12 cellular contexts compared by ENCODE assay signal in the genomic region with DNA sequence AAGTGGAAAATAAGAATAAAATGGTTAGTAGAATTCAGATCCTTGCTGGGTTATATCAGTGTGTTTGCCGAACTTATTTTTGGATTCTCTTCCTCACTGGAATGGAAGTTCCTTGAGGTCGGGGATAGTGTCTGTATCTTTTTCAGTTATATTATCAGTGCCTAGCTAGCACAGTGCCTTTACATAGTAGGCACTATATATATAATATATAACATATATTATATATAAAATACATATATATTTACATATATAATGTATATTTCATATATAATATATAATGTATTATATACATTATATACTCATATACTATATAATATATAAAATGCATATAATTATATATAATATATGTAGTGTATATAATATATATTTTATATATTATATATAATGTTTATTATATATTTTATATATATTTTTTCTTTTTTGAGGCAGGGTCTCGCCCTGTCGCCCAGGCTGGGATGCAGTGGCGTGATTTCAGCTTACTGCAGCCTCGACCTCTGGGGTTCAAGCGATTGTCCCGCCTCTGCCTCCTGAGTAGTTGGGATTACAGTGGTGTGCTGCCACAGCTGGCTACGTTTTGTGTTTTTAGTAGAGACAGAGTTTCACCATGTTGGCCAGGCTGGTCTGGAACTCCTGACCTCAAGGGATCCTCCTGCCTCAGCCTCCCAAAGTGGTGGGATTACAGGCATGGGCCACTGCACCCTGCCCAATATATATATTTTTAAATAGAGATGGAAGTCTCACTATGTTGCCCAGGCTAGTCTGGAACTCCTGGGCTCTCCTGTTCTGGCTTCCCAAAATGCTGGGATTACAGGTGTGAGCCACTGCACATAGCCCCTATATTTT. TPM values are rescaled to one million over a fixed set of nuclear protein-coding genes. Genes with fewer than 3 reads are reported as not detected.
DNase-seq lines count a peak whose midpoint lies in the region; ATAC-seq, FAIRE-seq and TF ChIP-seq lines count a peak whose summit lies in the region.
"Had no signal": no experiment of that assay in that cellular context is flagged by ENCODE, and none has a peak within 500 bp of the region (broad histone marks: within the 10 kb centered on the region; RNA-seq: fewer than 3 reads in every experiment).

No MANE protein-coding gene starts in this region.

- CTCF ChIA-PET in activated naive CD4-positive, alpha-beta T cell treated with anti-CD3 and anti-CD28 coated beads for 36 hours (lab: Charles Lee) = interaction anchor here (1.2 to 2.3 kb wide), 2 partner anchors 140 kb away, joined by 6 to 9 read pairs; no protein-coding TSS in a partner anchor

- DNase-seq in activated naive CD4-positive, alpha-beta T cell treated with anti-CD3 and anti-CD28 coated beads for 36 hours = no peak
- DNase-seq in activated naive CD4-positive, alpha-beta T cell treated with Interleukin-2 at 50 U/mL for 16 hours = no peak
- DNase-seq in RCC 7860 (ENCODE audit: low spot score) = no peak
- DNase-seq in erythroblast (lab: John Stamatoyannopoulos, UW) = peak; percentile 40 to 42
- no peak for DNase-seq in stimulated activated effector memory CD8-positive, alpha-beta T cell treated with anti-CD3 and anti-CD28 coated beads, Interleukin-12 subunit alpha, Interleukin-12 subunit beta, amount 100 ng/mL, for 72 hours (ENCODE audit: low spot score in 2 of 2)
- DNase-seq in UCSD-AML1 (lab: John Stamatoyannopoulos, UW; ENCODE audit: unreplicated experiment) = no peak
- DNase-seq: NCI-H1694 treated with DMSO at 0.1 percent for 48 hours; NK-92 treated with Interleukin-12 subunit alpha and Interleukin-12 subunit beta, amount 100 ng/mL, for 24 hours; stimulated activated CD4-positive, alpha-beta T cell treated with anti-CD3 and anti-CD28 coated beads, Interleukin-12 subunit alpha, Interleukin-12 subunit beta, amount 100 ng/mL, for 4 hours; SW 1271 had no signal

- peak; percentile 77 for FAIRE-seq in RCC 7860 (lab: Jason Lieb, UNC)

- H3K36me3 Mint-ChIP-seq in activated naive CD4-positive, alpha-beta T cell treated with anti-CD3 and anti-CD28 coated beads for 36 hours (ENCODE audit: low read depth) = no peaks in the 10 kb centered on the region
- peaks cover 20% of the 10 kb centered on the region for H3K36me3 Mint-ChIP-seq in stimulated activated effector memory CD8-positive, alpha-beta T cell treated with anti-CD3 and anti-CD28 coated beads, Interleukin-12 subunit alpha, Interleukin-12 subunit beta, amount 100 ng/mL, for 72 hours

- ATAC-seq in stimulated activated effector memory CD8-positive, alpha-beta T cell treated with anti-CD3 and anti-CD28 coated beads, Interleukin-12 subunit alpha, Interleukin-12 subunit beta, amount 100 ng/mL, for 72 hours = no peak
- ATAC-seq in GM19397 (IDR thresholded peaks at IDR 0.05; ENCODE audit: unreplicated experiment) = no peak
- no peak for ATAC-seq in GM21526 (IDR thresholded peaks at IDR 0.05; ENCODE audit: low FRiP score, unreplicated experiment)

- H3K9me3 Mint-ChIP-seq in activated naive CD4-positive, alpha-beta T cell treated with anti-CD3 and anti-CD28 coated beads for 36 hours = no peaks in the 10 kb centered on the region
- no peaks in the 10 kb centered on the region for H3K9me3 Mint-ChIP-seq in stimulated activated effector memory CD8-positive, alpha-beta T cell treated with anti-CD3 and anti-CD28 coated beads, Interleukin-12 subunit alpha, Interleukin-12 subunit beta, amount 100 ng/mL, for 72 hours

- H3K27ac Mint-ChIP-seq in activated naive CD4-positive, alpha-beta T cell treated with anti-CD3 and anti-CD28 coated beads for 36 hours = peak overlapping the region; percentile 78
- peak overlapping the region; percentile 82 for H3K27ac Mint-ChIP-seq in stimulated activated effector memory CD8-positive, alpha-beta T cell treated with anti-CD3 and anti-CD28 coated beads, Interleukin-12 subunit alpha, Interleukin-12 subunit beta, amount 100 ng/mL, for 72 hours

- peaks cover 59% of the 10 kb centered on the region for H3K4me1 Mint-ChIP-seq in activated naive CD4-positive, alpha-beta T cell treated with anti-CD3 and anti-CD28 coated beads for 36 hours (ENCODE audit: low read depth)
- H3K4me1 Mint-ChIP-seq in stimulated activated effector memory CD8-positive, alpha-beta T cell treated with anti-CD3 and anti-CD28 coated beads, Interleukin-12 subunit alpha, Interleukin-12 subunit beta, amount 100 ng/mL, for 72 hours = peaks cover 59% of the 10 kb centered on the region

- H3K27me3 Mint-ChIP-seq in activated naive CD4-positive, alpha-beta T cell treated with anti-CD3 and anti-CD28 coated beads for 36 hours (ENCODE audit: low read depth) = no peaks in the 10 kb centered on the region

- no peak for TF ChIP-seq POLR2A in erythroblast (IDR thresholded peaks at IDR 0.05; ENCODE audit: low read length)

- intact Hi-C loops in activated naive CD4-positive, alpha-beta T cell treated with anti-CD3 and anti-CD28 coated beads for 36 hours (cut with micrococcal nuclease) = loop anchor here (5.0 to 10.0 kb wide), 5 partner anchors 199 to 844 kb away; a partner anchor contains a TSS

- peak overlapping the region; percentile 66 for H3K4me3 Mint-ChIP-seq in activated naive CD4-positive, alpha-beta T cell treated with anti-CD3 and anti-CD28 coated beads for 36 hours
- H3K4me3 Mint-ChIP-seq in stimulated activated effector memory CD8-positive, alpha-beta T cell treated with anti-CD3 and anti-CD28 coated beads, Interleukin-12 subunit alpha, Interleukin-12 subunit beta, amount 100 ng/mL, for 72 hours = peak overlapping the region; percentile 80

RNA-seq across cellular contexts. Expression of a gene that starts 3.2 kb away (rescaled TPM):
- 10 to 100 TPM; 49.1 to 50.3 TPM for total RNA-seq in activated naive CD4-positive, alpha-beta T cell treated with anti-CD3 and anti-CD28 coated beads for 36 hours

Comparison
In these comparisons a context has a peak if more than half of its experiments do, and no peak if none do; other contexts are left out.
1. DNase-seq: peak in erythroblast (2 of 2); none in activated naive CD4-positive, alpha-beta T cell treated with anti-CD3 and anti-CD28 coated beads for 36 hours (single experiment), activated naive CD4-positive, alpha-beta T cell treated with Interleukin-2 at 50 U/mL for 16 hours (single experiment), RCC 7860 (single experiment), stimulated activated effector memory CD8-positive, alpha-beta T cell treated with anti-CD3 and anti-CD28 coated beads, Interleukin-12 subunit alpha, Interleukin-12 subunit beta, amount 100 ng/mL, for 72 hours (0 of 2) and UCSD-AML1 (single experiment).